11 cellular contexts compared by ENCODE assay signal in genomic region chr6:129662406-129662766, GRCh38. TPM values are rescaled to one million over a fixed set of nuclear protein-coding genes. Genes with fewer than 3 reads are reported as not detected.
DNase-seq lines count a peak whose midpoint lies in the region; ATAC-seq and TF ChIP-seq lines count a peak whose summit lies in the region.
"Had no signal": no experiment of that assay in that cellular context is flagged by ENCODE, and none has a peak within 500 bp of the region (broad histone marks: within the 10 kb centered on the region; RNA-seq: fewer than 3 reads in every experiment).

No MANE protein-coding gene starts in this region.

- H3K79me2 ChIP-seq in hepatocyte, result peaks cover 62% of the 10 kb centered on the region

- H3K9me3 ChIP-seq in hepatocyte (ENCODE audit: low read depth), result no peaks in the 10 kb centered on the region

- ATAC-seq in GM18505 (IDR thresholded peaks at IDR 0.05; ENCODE audit: unreplicated experiment), result peak; percentile 72
- ATAC-seq in GM21360 (IDR thresholded peaks at IDR 0.05; ENCODE audit: unreplicated experiment), result peak; percentile 60
- ATAC-seq in HG03064 (IDR thresholded peaks at IDR 0.05; ENCODE audit: low read depth, unreplicated experiment), result peak; percentile 54
- no peak for ATAC-seq in HG03139 (IDR thresholded peaks at IDR 0.05; ENCODE audit: unreplicated experiment)

- no peak overlapping the region for H2AFZ ChIP-seq in hepatocyte

- H4K20me1 ChIP-seq in hepatocyte (ENCODE audit: insufficient read depth, poor library complexity, severe bottlenecking), result no peaks in the 10 kb centered on the region

- H3K27me3 ChIP-seq in hepatocyte, result no peaks in the 10 kb centered on the region
- H3K27me3 ChIP-seq: dorsolateral prefrontal cortex had no signal

- H3K9me2 ChIP-seq in hepatocyte (replicated peaks; ENCODE audit: insufficient read depth), result no peaks in the 10 kb centered on the region

- H3K4me2 ChIP-seq in hepatocyte, result no peak overlapping the region

- no peaks in the 10 kb centered on the region for H3K36me3 ChIP-seq in hepatocyte (replicated peaks; ENCODE audit: insufficient read depth, low read depth)

- no peak for TF ChIP-seq POLR2A in GM18505 (IDR thresholded peaks at IDR 0.05; ENCODE audit: borderline replicate concordance, extremely low read depth, insufficient read depth, insufficient read length)

- WGBS in hepatocyte (ENCODE audit: low lambda C conversion rate, missing lambda C conversion rate), result 87% methylated on average over 2 of the region's 2 CpGs

- peak overlapping the region; percentile 58 for H3K27ac ChIP-seq in hepatocyte

- H3K4me1 ChIP-seq in hepatocyte (ENCODE audit: insufficient read depth), result peaks cover 14% of the 10 kb centered on the region

- DNase-seq in hepatocyte (ENCODE audit: low spot score) (no peak), H4 (ENCODE audit: low spot score) (no peak), KG1 (lab: John Stamatoyannopoulos, UW) (no peak)
- no peak for DNase-seq in stimulated activated CD4-positive, alpha-beta T cell treated with anti-CD3 and anti-CD28 coated beads, Interleukin-1b, Interleukin-23, amount 100 ng/mL, for 48 hours
- DNase-seq: activated T-cell treated with anti-CD3 and anti-CD28 coated beads, Interleukin-2, amount 50 U/mL, for 1 hour; SW 1271 had no signal

- TF ChIP-seq CTCF in hepatocyte (IDR thresholded peaks at IDR 0.05; ENCODE audit: poor library complexity), result no peak

- no peak overlapping the region for H3K4me3 ChIP-seq in hepatocyte

RNA-seq across cellular contexts. Expression of gene ARHGAP18, which starts 47.6 kb away (rescaled TPM):
- 34.8 and 35.6 TPM in 2 replicates for total RNA-seq in hepatocyte
- 11.2 and 14.7 TPM in 2 replicates for polyA plus RNA-seq in hepatocyte
- 8.0 and 8.9 TPM in 2 replicates for total RNA-seq in H4 (2014; rRNA removed; shearing (Covaris generic))
